ENCODE assay signal across 17 cellular contexts in genomic region chr3:196645091-196645490, GRCh38. TPM values are rescaled to one million over a fixed set of nuclear protein-coding genes. Genes with fewer than 3 reads are reported as not detected.
A peak's percentile ranks its signal among the peaks of the same experiment; 100 is the strongest.
DNase-seq lines count a peak whose midpoint lies in the region; ATAC-seq, FAIRE-seq and TF ChIP-seq lines count a peak whose summit lies in the region.
"Had no signal": no experiment of that assay in that cellular context is flagged by ENCODE, and none has a peak within 500 bp of the region (broad histone marks: within the 10 kb centered on the region; RNA-seq: fewer than 3 reads in every experiment).

No MANE protein-coding gene starts in this region.

- peak overlapping the region; percentile 98 for H3K9ac ChIP-seq in Loucy (ENCODE audit: low read depth, low read length, poor library complexity, severe bottlenecking)

- H3K27ac Mint-ChIP-seq in dendritic cell treated with granulocyte-macrophage colony-stimulating factor and Interleukin-4, amounts not matched to agents 40 ng/mL and 50 ng/mL, for 4 days: no peak overlapping the region
- no peak overlapping the region for H3K27ac Mint-ChIP-seq in WTC11

- peaks cover 61% of the 10 kb centered on the region for H3K4me1 ChIP-seq in Loucy (ENCODE audit: insufficient read depth, low read length, poor library complexity, severe bottlenecking)
- H3K4me1 ChIP-seq: gastrocnemius medialis, right lobe of liver had no signal

- H4K20me1 ChIP-seq in Loucy (ENCODE audit: insufficient read depth, low read length, poor library complexity, severe bottlenecking): peaks cover 96% of the 10 kb centered on the region

- peak; percentile 38 for DNase-seq in activated gamma-delta T cell treated with Interleukin-2 at 50 U/mL for 16 hours
- no peak for DNase-seq in activated gamma-delta T cell (lab: John Stamatoyannopoulos, UW)
- no peak for DNase-seq in stimulated activated naive CD8-positive, alpha-beta T cell treated with anti-CD3 and anti-CD28 coated beads, Interleukin-15, Interleukin-2, amounts not matched to agents 100 U/mL and 50 U/mL, for 24 hours
- DNase-seq in GM19239 (ENCODE audit: insufficient read length, low spot score): no peak
- no peak for DNase-seq in WTC11 (ENCODE audit: low spot score)
- DNase-seq: Calu3, cortex of kidney, gastrocnemius medialis, GOT3, IMR-90, left ventricle myocardium inferior, NCI-H2029 treated with DMSO at 0.1 percent for 48 hours, NCI-H524, right lobe of liver had no signal

- no peaks in the 10 kb centered on the region for H3F3A ChIP-seq in Loucy (ENCODE audit: low read depth)

- peaks cover 74% of the 10 kb centered on the region for H3K4me1 Mint-ChIP-seq in dendritic cell treated with granulocyte-macrophage colony-stimulating factor and Interleukin-4, amounts not matched to agents 40 ng/mL and 50 ng/mL, for 4 days (ENCODE audit: low read depth)
- H3K4me1 Mint-ChIP-seq in WTC11: peaks cover 62% of the 10 kb centered on the region

- no peaks in the 10 kb centered on the region for H3K9me3 Mint-ChIP-seq in dendritic cell treated with granulocyte-macrophage colony-stimulating factor and Interleukin-4, amounts not matched to agents 40 ng/mL and 50 ng/mL, for 4 days
- H3K9me3 Mint-ChIP-seq in WTC11: no peaks in the 10 kb centered on the region

- ATAC-seq in stimulated activated naive CD8-positive, alpha-beta T cell treated with anti-CD3 and anti-CD28 coated beads, Interleukin-15, Interleukin-2, amounts not matched to agents 100 U/mL and 50 U/mL, for 24 hours: peak; percentile 23
- no peak for ATAC-seq in GM19397 (IDR thresholded peaks at IDR 0.05; ENCODE audit: unreplicated experiment)
- ATAC-seq in WTC11: no peak
- ATAC-seq: gastrocnemius medialis, right lobe of liver had no signal

- H3K4me3 Mint-ChIP-seq in dendritic cell treated with granulocyte-macrophage colony-stimulating factor and Interleukin-4, amounts not matched to agents 40 ng/mL and 50 ng/mL, for 4 days: peak overlapping the region; percentile 20
- no peak overlapping the region for H3K4me3 Mint-ChIP-seq in WTC11

- FAIRE-seq in GM19239 (lab: Jason Lieb, UNC): no peak

- peaks cover 100% of the 10 kb centered on the region for H3K36me3 Mint-ChIP-seq in dendritic cell treated with granulocyte-macrophage colony-stimulating factor and Interleukin-4, amounts not matched to agents 40 ng/mL and 50 ng/mL, for 4 days (ENCODE audit: low read depth)
- H3K36me3 Mint-ChIP-seq in WTC11: no peaks in the 10 kb centered on the region

- POLR2A ChIA-PET in WTC11 (lab: Charles Lee): no interaction called here

- peak overlapping the region; percentile 93 for H3K4me3 ChIP-seq in Loucy (ENCODE audit: low read length, poor library complexity, severe bottlenecking)
- H3K4me3 ChIP-seq: gastrocnemius medialis, left ventricle myocardium inferior, right lobe of liver had no signal

- H3K9me2 ChIP-seq in Loucy (replicated peaks; ENCODE audit: low read depth, low read length): no peaks in the 10 kb centered on the region

- intact Hi-C loops in dendritic cell treated with granulocyte-macrophage colony-stimulating factor and Interleukin-4, amounts not matched to agents 40 ng/mL and 50 ng/mL, for 4 days (cut with micrococcal nuclease): no loop called here

- H2AFZ ChIP-seq in Loucy (ENCODE audit: low read length): no peak overlapping the region

- peaks cover 22% of the 10 kb centered on the region for H3K27me3 ChIP-seq in Loucy (ENCODE audit: insufficient read depth, low read length, poor library complexity, severe bottlenecking)
- H3K27me3 ChIP-seq: right lobe of liver had no signal

- peaks cover 75% of the 10 kb centered on the region for H3K36me3 ChIP-seq in Loucy (ENCODE audit: insufficient read depth, low read length)
- H3K36me3 ChIP-seq: gastrocnemius medialis, left ventricle myocardium inferior, right lobe of liver had no signal

- CTCF ChIA-PET in WTC11 (lab: Charles Lee): interaction anchor here (1.1 kb wide), 1 partner anchor 35 kb away, joined by 3 read pairs; no protein-coding TSS in a partner anchor

- peaks cover 100% of the 10 kb centered on the region for H3K79me2 ChIP-seq in Loucy (ENCODE audit: insufficient read depth, low read length)

- H3K9me3 ChIP-seq in Loucy (ENCODE audit: insufficient read depth, low read depth, low read length): no peaks in the 10 kb centered on the region
- H3K9me3 ChIP-seq: gastrocnemius medialis, left ventricle myocardium inferior, right lobe of liver had no signal

- H3K4me2 ChIP-seq in Loucy (ENCODE audit: low read depth, low read length, poor library complexity, severe bottlenecking): peak overlapping the region; percentile 90

- TF ChIP-seq CTCF in Loucy (conservative IDR thresholded peaks at IDR 0.05; ENCODE audit: low read length) (no peak), WTC11 (IDR thresholded peaks at IDR 0.05) (no peak)

- no peaks in the 10 kb centered on the region for H3K27me3 Mint-ChIP-seq in dendritic cell treated with granulocyte-macrophage colony-stimulating factor and Interleukin-4, amounts not matched to agents 40 ng/mL and 50 ng/mL, for 4 days
- peaks cover 3% of the 10 kb centered on the region; the same call in 1 of the 2 replicates for H3K27me3 Mint-ChIP-seq in WTC11 (ENCODE audit: low read depth)

TF ChIP-seq in WTC11, 78 proteins besides CTCF, POLR2A, EP300 and RAD21 (continues in another document):
- no peak for TF ChIP-seq ZNF263 (CRISPR knock-in tag; IDR thresholded peaks at IDR 0.05; ENCODE audit: low read depth)
- TF ChIP-seq NFATC4 (CRISPR knock-in tag; IDR thresholded peaks at IDR 0.05): no peak
- TF ChIP-seq CBFB (CRISPR knock-in tag; IDR thresholded peaks at IDR 0.05; ENCODE audit: low read depth): no peak
- TF ChIP-seq GABPB1 (CRISPR knock-in tag; IDR thresholded peaks at IDR 0.05): no peak
- TF ChIP-seq ZNF121 (CRISPR knock-in tag; IDR thresholded peaks at IDR 0.05): no peak
- no peak for TF ChIP-seq ZBTB43 (CRISPR knock-in tag; IDR thresholded peaks at IDR 0.05)
- TF ChIP-seq, protein P1, sequence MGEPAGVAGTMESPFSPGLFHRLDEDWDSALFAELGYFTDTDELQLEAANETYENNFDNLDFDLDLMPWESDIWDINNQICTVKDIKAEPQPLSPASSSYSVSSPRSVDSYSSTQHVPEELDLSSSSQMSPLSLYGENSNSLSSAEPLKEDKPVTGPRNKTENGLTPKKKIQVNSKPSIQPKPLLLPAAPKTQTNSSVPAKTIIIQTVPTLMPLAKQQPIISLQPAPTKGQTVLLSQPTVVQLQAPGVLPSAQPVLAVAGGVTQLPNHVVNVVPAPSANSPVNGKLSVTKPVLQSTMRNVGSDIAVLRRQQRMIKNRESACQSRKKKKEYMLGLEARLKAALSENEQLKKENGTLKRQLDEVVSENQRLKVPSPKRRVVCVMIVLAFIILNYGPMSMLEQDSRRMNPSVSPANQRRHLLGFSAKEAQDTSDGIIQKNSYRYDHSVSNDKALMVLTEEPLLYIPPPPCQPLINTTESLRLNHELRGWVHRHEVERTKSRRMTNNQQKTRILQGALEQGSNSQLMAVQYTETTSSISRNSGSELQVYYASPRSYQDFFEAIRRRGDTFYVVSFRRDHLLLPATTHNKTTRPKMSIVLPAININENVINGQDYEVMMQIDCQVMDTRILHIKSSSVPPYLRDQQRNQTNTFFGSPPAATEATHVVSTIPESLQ (CRISPR knock-in tag; IDR thresholded peaks at IDR 0.05): no peak
- TF ChIP-seq FOXJ3 (CRISPR knock-in tag; IDR thresholded peaks at IDR 0.05; ENCODE audit: borderline replicate concordance): no peak
- TF ChIP-seq RORB (CRISPR knock-in tag; IDR thresholded peaks at IDR 0.05): no peak
- no peak for TF ChIP-seq CREB1 (CRISPR knock-in tag; IDR thresholded peaks at IDR 0.05)
- no peak for TF ChIP-seq JAZF1 (CRISPR knock-in tag; IDR thresholded peaks at IDR 0.05)
- TF ChIP-seq MLX (CRISPR knock-in tag; IDR thresholded peaks at IDR 0.05): no peak
- TF ChIP-seq, protein P2, sequence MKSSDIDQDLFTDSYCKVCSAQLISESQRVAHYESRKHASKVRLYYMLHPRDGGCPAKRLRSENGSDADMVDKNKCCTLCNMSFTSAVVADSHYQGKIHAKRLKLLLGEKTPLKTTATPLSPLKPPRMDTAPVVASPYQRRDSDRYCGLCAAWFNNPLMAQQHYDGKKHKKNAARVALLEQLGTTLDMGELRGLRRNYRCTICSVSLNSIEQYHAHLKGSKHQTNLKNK (CRISPR knock-in tag; IDR thresholded peaks at IDR 0.05): no peak

RNA-seq across cellular contexts. Expression of gene NRROS, which starts 5.6 kb away (rescaled TPM):
- 3.1 to 5.1 TPM (median 4.9 TPM) in 3 replicates for total RNA-seq in WTC11 (2021)
- total RNA-seq: IMR-90 had no signal
